21 cellular contexts compared by ENCODE assay signal in the genomic region with DNA sequence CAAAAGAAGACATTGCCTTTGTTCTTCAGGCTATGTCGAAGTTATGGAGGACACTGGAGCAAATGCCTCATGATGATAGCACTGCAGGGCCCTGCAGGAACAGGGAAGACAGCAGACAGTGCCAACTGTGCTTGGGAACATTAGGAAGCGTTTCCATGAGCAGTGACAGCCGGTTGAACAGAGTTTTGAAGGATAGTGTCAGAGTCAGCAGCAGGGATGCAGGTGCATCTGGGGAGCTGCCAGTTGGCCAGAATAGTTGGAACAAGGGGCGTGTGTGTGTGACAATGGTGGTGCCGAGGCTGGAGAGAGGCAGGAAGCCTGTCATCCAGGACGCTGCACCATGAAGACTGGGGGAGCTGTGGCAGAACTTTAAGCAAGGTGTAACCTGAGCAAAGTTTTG.
A peak's percentile ranks its signal among the peaks of the same experiment; 100 is the strongest.
DNase-seq lines count a peak whose midpoint lies in the region; ATAC-seq and TF ChIP-seq lines count a peak whose summit lies in the region.
"Had no signal": no experiment of that assay in that cellular context is flagged by ENCODE, and none has a peak within 500 bp of the region (broad histone marks: within the 10 kb centered on the region; RNA-seq: fewer than 3 reads in every experiment).

No MANE protein-coding gene starts in this region.

- ATAC-seq in Right ventricle myocardium superior (ENCODE audit: poor library complexity) (peak; percentile 65), heart left ventricle (peak; percentile 32 to 70 (median 54))
- ATAC-seq: GM23338 had no signal

- peaks cover 2% of the 10 kb centered on the region for H3K27me3 Mint-ChIP-seq in nephron progenitor cell (ENCODE audit: low read depth, poor library complexity)
- H3K27me3 Mint-ChIP-seq in osteocyte (ENCODE audit: unreplicated experiment), result no peaks in the 10 kb centered on the region

- TF ChIP-seq CTCF in heart left ventricle (IDR thresholded peaks at IDR 0.05), result no peak
- TF ChIP-seq CTCF in nephron progenitor cell (IDR thresholded peaks at IDR 0.05), result no peak
- TF ChIP-seq CTCF in osteocyte (IDR thresholded peaks at IDR 0.05), result no peak

- H3K27ac Mint-ChIP-seq in nephron progenitor cell, result peak overlapping the region; percentile 15
- H3K27ac Mint-ChIP-seq in osteocyte (ENCODE audit: unreplicated experiment), result no peak overlapping the region
- H3K27ac Mint-ChIP-seq: CD14-positive monocyte, GM23338 had no signal

- H3K4me1 Mint-ChIP-seq in nephron progenitor cell (peaks cover 23% of the 10 kb centered on the region), osteocyte (ENCODE audit: unreplicated experiment) (no peaks in the 10 kb centered on the region)
- H3K4me1 Mint-ChIP-seq: CD14-positive monocyte had no signal

- no peak overlapping the region for H3K4me3 Mint-ChIP-seq in nephron progenitor cell
- no peak overlapping the region for H3K4me3 Mint-ChIP-seq in osteocyte (ENCODE audit: unreplicated experiment)
- H3K4me3 Mint-ChIP-seq: CD14-positive monocyte, GM23338 had no signal

- H3K9me3 ChIP-seq in heart left ventricle, result peaks cover 0 to 16% (median 2%) of the 10 kb centered on the region in 12 donors
- H3K9me3 ChIP-seq: HAP-1 had no signal

- no peak overlapping the region for H3K4me3 ChIP-seq in heart left ventricle
- H3K4me3 ChIP-seq: GM23338, HAP-1 had no signal

- peaks cover 0 to 18% (median 7%) of the 10 kb centered on the region in 12 donors for H3K4me1 ChIP-seq in heart left ventricle

- intact Hi-C loops in Right ventricle myocardium superior (cut with DNase I) (no loop called here), cardiac septum (cut with DNase I) (loop anchor here (10.0 kb wide), 1 partner anchor 61 kb away; no protein-coding TSS in a partner anchor), heart left ventricle (cut with DNase I) (loop anchor here in 4 of 10 donors (5.0 to 10.0 kb wide), 3 partner anchors 61 to 214 kb away; no protein-coding TSS in a partner anchor)

- no peaks in the 10 kb centered on the region for H3K27me3 ChIP-seq in heart left ventricle

- WGBS in heart left ventricle, 4 donors, result 32 to 50% (median 41%) methylated on average over 6 of the region's 6 CpGs

- DNase-seq in Right ventricle myocardium superior (peak; percentile 44), cardiac septum (ENCODE audit: low spot score) (no peak), heart left ventricle (peak in 4 of 5 donors; percentile 7 to 62 (median 34)), nephron progenitor cell (no peak), osteocyte (ENCODE audit: extremely low spot score, unreplicated experiment) (no peak), HuH-7.5 (ENCODE audit: low spot score) (no peak), HT-29 (ENCODE audit: low spot score) (no peak), DMS79 treated with DMSO at 0.1 percent for 48 hours (lab: John Stamatoyannopoulos, UW) (no peak)
- DNase-seq: AML-193; NCI-H1092 treated with DMSO at 0.1 percent for 48 hours; NCI-H146; NCI-H2029; NCI-H2227 treated with DMSO at 0.1 percent for 48 hours; NCI-H510A; NK-92 treated with Interleukin-12 subunit alpha and Interleukin-12 subunit beta, amount 100 ng/mL, for 24 hours had no signal

- no peaks in the 10 kb centered on the region for H3K36me3 Mint-ChIP-seq in nephron progenitor cell (ENCODE audit: low read depth)
- peaks cover 4% of the 10 kb centered on the region for H3K36me3 Mint-ChIP-seq in osteocyte (ENCODE audit: unreplicated experiment)
- H3K36me3 Mint-ChIP-seq: CD14-positive monocyte had no signal

- peak overlapping the region in 6 of 12 donors; percentile 0 to 49 (median 11) for H3K27ac ChIP-seq in heart left ventricle
- H3K27ac ChIP-seq: HL-60, KMS-11, RWPE1 had no signal

- no peak for TF ChIP-seq POLR2A in heart left ventricle (IDR thresholded peaks at IDR 0.05)

- no peaks in the 10 kb centered on the region for H3K36me3 ChIP-seq in heart left ventricle
- H3K36me3 ChIP-seq: HAP-1 had no signal

- H3K9me3 Mint-ChIP-seq in nephron progenitor cell, result peaks cover 12% of the 10 kb centered on the region
- peaks cover 10% of the 10 kb centered on the region for H3K9me3 Mint-ChIP-seq in osteocyte (ENCODE audit: unreplicated experiment)
- H3K9me3 Mint-ChIP-seq: CD14-positive monocyte had no signal

Comparison
In these comparisons a context has a peak if more than half of its experiments do, and no peak if none do; other contexts are left out.
1. DNase-seq: peak in Right ventricle myocardium superior (single experiment) and heart left ventricle (4 of 5); none in cardiac septum (single experiment), nephron progenitor cell (single experiment), osteocyte (single experiment), HuH-7.5 (single experiment), HT-29 (single experiment) and DMS79 treated with DMSO at 0.1 percent for 48 hours (single experiment).